10 cellular contexts compared by ENCODE assay signal in the genomic region with DNA sequence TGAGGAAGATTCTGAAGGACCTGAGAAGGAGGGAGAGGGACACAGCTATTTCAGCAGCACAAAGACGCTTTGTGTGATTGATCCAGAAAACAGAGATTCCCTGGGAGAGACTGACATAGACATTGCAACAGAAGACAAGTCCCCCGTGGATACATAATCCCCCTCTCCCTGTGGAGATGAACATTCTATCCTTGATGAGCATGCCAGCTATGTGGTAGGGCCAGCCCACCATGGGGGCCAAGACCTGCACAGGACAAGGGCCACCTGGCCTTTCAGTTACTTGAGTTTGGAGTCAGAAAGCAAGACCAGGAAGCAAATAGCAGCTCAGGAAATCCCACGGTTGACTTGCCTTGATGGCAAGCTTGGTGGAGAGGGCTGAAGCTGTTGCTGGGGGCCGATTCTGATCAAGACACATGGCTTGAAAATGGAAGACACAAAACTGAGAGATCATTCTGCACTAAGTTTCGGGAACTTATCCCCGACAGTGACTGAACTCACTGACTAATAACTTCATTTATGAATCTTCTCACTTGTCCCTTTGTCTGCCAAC.
A peak's percentile ranks its signal among the peaks of the same experiment; 100 is the strongest.
DNase-seq lines count a peak whose midpoint lies in the region; ATAC-seq and TF ChIP-seq lines count a peak whose summit lies in the region.
"Had no signal": no experiment of that assay in that cellular context is flagged by ENCODE, and none has a peak within 500 bp of the region (broad histone marks: within the 10 kb centered on the region; RNA-seq: fewer than 3 reads in every experiment).

No MANE protein-coding gene starts in this region.

- peaks cover 56% of the 10 kb centered on the region for H3K36me3 Mint-ChIP-seq in activated CD8-positive, alpha-beta T cell treated with anti-CD3 and anti-CD28 coated beads for 36 hours (ENCODE audit: low read depth)

- peak; percentile 21 for DNase-seq in stimulated activated CD4-positive, alpha-beta T cell treated with anti-CD3 and anti-CD28 coated beads, Interleukin-1b, Interleukin-23, amount 100 ng/mL, for 48 hours
- DNase-seq in stimulated activated CD4-positive, alpha-beta T cell treated with anti-CD3 and anti-CD28 coated beads, Interleukin-4, amount 100 ng/mL, for 4 hours: no peak
- no peak for DNase-seq in activated CD8-positive, alpha-beta T cell treated with anti-CD3 and anti-CD28 coated beads for 36 hours
- DNase-seq in foreskin keratinocyte: no peak
- no peak for DNase-seq in suprapubic skin (ENCODE audit: low spot score in 2 of 2)
- DNase-seq: H9, NCI-H1092 had no signal

- peaks cover 18% of the 10 kb centered on the region for H3K4me1 ChIP-seq in mesodermal cell (ENCODE audit: control insufficient read depth, insufficient read depth, low read length, poor library complexity, severe bottlenecking)
- no peaks in the 10 kb centered on the region for H3K4me1 ChIP-seq in foreskin keratinocyte
- H3K4me1 ChIP-seq in suprapubic skin: peaks cover 27% of the 10 kb centered on the region

- no peak for ATAC-seq in activated CD8-positive, alpha-beta T cell treated with anti-CD3 and anti-CD28 coated beads for 36 hours
- ATAC-seq in foreskin keratinocyte (no peak), GM21360 (IDR thresholded peaks at IDR 0.05; ENCODE audit: unreplicated experiment) (no peak), HG02840 (IDR thresholded peaks at IDR 0.05; ENCODE audit: low FRiP score, unreplicated experiment) (no peak)

- H3K9me3 Mint-ChIP-seq in activated CD8-positive, alpha-beta T cell treated with anti-CD3 and anti-CD28 coated beads for 36 hours: peaks cover 2% of the 10 kb centered on the region
- H3K9me3 Mint-ChIP-seq: H9 had no signal

- no peaks in the 10 kb centered on the region for H3K27me3 Mint-ChIP-seq in activated CD8-positive, alpha-beta T cell treated with anti-CD3 and anti-CD28 coated beads for 36 hours

- H3K36me3 ChIP-seq in mesodermal cell (ENCODE audit: control insufficient read depth, insufficient read depth, low read length) (peaks cover 52% of the 10 kb centered on the region), suprapubic skin (peaks cover 14% of the 10 kb centered on the region)

- H3K27ac ChIP-seq in mesodermal cell (ENCODE audit: low read depth, low read length, severe bottlenecking): peak overlapping the region; percentile 97
- H3K27ac ChIP-seq in foreskin keratinocyte: no peak overlapping the region
- no peak overlapping the region for H3K27ac ChIP-seq in suprapubic skin

- TF ChIP-seq POLR2A in suprapubic skin (IDR thresholded peaks at IDR 0.05): no peak

- no peak for TF ChIP-seq CTCF in activated CD8-positive, alpha-beta T cell treated with anti-CD3 and anti-CD28 coated beads for 36 hours (IDR thresholded peaks at IDR 0.05)
- TF ChIP-seq CTCF in foreskin keratinocyte (conservative IDR thresholded peaks at IDR 0.05): no peak
- TF ChIP-seq CTCF in suprapubic skin (IDR thresholded peaks at IDR 0.05): no peak

- CTCF ChIA-PET in activated CD8-positive, alpha-beta T cell treated with anti-CD3 and anti-CD28 coated beads for 36 hours (lab: Charles Lee): interaction anchor here (0.9 to 10.8 kb wide), 8 partner anchors 8 to 72 kb away, joined by 3 to 101 read pairs (median 8); no protein-coding TSS in a partner anchor

- 94 to 95% methylated on average over 6 of the region's 6 CpGs for WGBS in mesodermal cell (ENCODE audit: insufficient coverage in 2 of 2), 2 experiments
- 91% methylated on average over 6 of the region's 6 CpGs for WGBS in suprapubic skin

- H3K9me3 ChIP-seq in mesodermal cell (ENCODE audit: control insufficient read depth, low read length) (no peaks in the 10 kb centered on the region), suprapubic skin (no peaks in the 10 kb centered on the region)

- H3K27me3 ChIP-seq in foreskin keratinocyte: no peaks in the 10 kb centered on the region
- H3K27me3 ChIP-seq in suprapubic skin: no peaks in the 10 kb centered on the region

- peak overlapping the region; percentile 93 for H3K27ac Mint-ChIP-seq in activated CD8-positive, alpha-beta T cell treated with anti-CD3 and anti-CD28 coated beads for 36 hours

- no peak for TF ChIP-seq EP300 in suprapubic skin (IDR thresholded peaks at IDR 0.05)

- no peak overlapping the region for H3K4me3 ChIP-seq in mesodermal cell (ENCODE audit: extremely low read depth, insufficient read depth, low read length, poor library complexity, severe bottlenecking)
- H3K4me3 ChIP-seq in suprapubic skin: no peak overlapping the region

- intact Hi-C loops in activated CD8-positive, alpha-beta T cell treated with anti-CD3 and anti-CD28 coated beads for 36 hours (cut with micrococcal nuclease): no loop called here

- H3K4me3 Mint-ChIP-seq in activated CD8-positive, alpha-beta T cell treated with anti-CD3 and anti-CD28 coated beads for 36 hours: peak overlapping the region; percentile 2
- H3K4me3 Mint-ChIP-seq: H9 had no signal

- H3K4me1 Mint-ChIP-seq in activated CD8-positive, alpha-beta T cell treated with anti-CD3 and anti-CD28 coated beads for 36 hours (ENCODE audit: low read depth): peaks cover 85% of the 10 kb centered on the region

- POLR2A ChIA-PET in activated CD8-positive, alpha-beta T cell treated with anti-CD3 and anti-CD28 coated beads for 36 hours (lab: Charles Lee): interaction anchor here (0.7 to 4.1 kb wide), 4 partner anchors 20 to 40 kb away, joined by 3 to 21 read pairs (median 11); no protein-coding TSS in a partner anchor
